In the genomic region with DNA sequence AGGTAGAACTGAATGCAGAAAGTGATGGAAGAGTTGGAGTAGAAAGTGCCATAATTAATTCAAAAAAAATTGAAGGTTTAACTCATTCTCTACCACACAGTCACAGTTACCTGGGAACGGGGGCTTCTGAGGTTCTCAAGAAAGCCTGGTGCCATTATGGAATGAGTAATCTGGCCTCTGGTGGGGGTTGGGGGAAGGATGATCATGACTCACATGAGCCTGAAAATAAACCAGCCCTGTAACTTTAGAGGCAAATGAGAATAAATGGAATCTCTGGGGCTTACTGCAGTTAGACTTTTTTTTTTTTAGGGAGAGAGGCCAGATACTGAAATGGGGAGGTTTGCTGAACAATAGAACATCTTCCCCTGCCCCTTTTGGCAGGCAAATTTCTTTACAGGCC, we compare ENCODE assay signal across 14 cellular contexts. TPM values are rescaled to one million over a fixed set of nuclear protein-coding genes. Genes with fewer than 3 reads are reported as not detected.
DNase-seq lines count a peak whose midpoint lies in the region; ATAC-seq and TF ChIP-seq lines count a peak whose summit lies in the region.
"Had no signal": no experiment of that assay in that cellular context is flagged by ENCODE, and none has a peak within 500 bp of the region (broad histone marks: within the 10 kb centered on the region; RNA-seq: fewer than 3 reads in every experiment).

No MANE protein-coding gene starts in this region.

- H2BK12ac ChIP-seq in trophoblast cell (ENCODE audit: low read length) = no peak overlapping the region

- no peak overlapping the region for H4K12ac ChIP-seq in trophoblast cell (ENCODE audit: low read depth, low read length)

- H2BK5ac ChIP-seq in trophoblast cell (ENCODE audit: low read depth, low read length, poor library complexity) = no peak overlapping the region

- peaks cover 0 to 11% (median 0%) of the 10 kb centered on the region in 11 experiments; a peak in 1 of 22 replicates for H3K36me3 ChIP-seq in BLaER1 treated with 17β-estradiol and CSF1 and Interleukin-3, amounts not matched to agents 10 nM and 100 nM
- H3K36me3 ChIP-seq in Karpas-422 (ENCODE audit: insufficient read depth, low read length) = no peaks in the 10 kb centered on the region
- no peaks in the 10 kb centered on the region for H3K36me3 ChIP-seq in trophoblast cell (ENCODE audit: control insufficient read depth in 1 of 2, insufficient read depth in 2 of 2, low read length in 2 of 2)
- H3K36me3 ChIP-seq: colonic mucosa, spleen had no signal

- no peak overlapping the region for H2AK5ac ChIP-seq in trophoblast cell (ENCODE audit: low read length)

- no peaks in the 10 kb centered on the region for H3K9me2 ChIP-seq in Karpas-422 (replicated peaks; ENCODE audit: insufficient read depth, low read length)

- H3K79me2 ChIP-seq in Karpas-422 (ENCODE audit: low read length) (no peaks in the 10 kb centered on the region), trophoblast cell (ENCODE audit: control insufficient read depth, insufficient read depth, low read length, poor library complexity) (no peaks in the 10 kb centered on the region)

- peak overlapping the region in 4 of 11 experiments; percentile 10 to 51 (median 42); a peak in 6 of 22 replicates for H3K27ac ChIP-seq in BLaER1 treated with 17β-estradiol and CSF1 and Interleukin-3, amounts not matched to agents 10 nM and 100 nM
- H3K27ac ChIP-seq in Karpas-422 (ENCODE audit: low read length) = peak overlapping the region; percentile 52
- H3K27ac ChIP-seq in trophoblast cell (ENCODE audit: low read depth, low read length) = no peak overlapping the region
- H3K27ac ChIP-seq: colonic mucosa, spleen had no signal

- no peaks in the 10 kb centered on the region for H4K20me1 ChIP-seq in BLaER1 treated with 17β-estradiol and CSF1 and Interleukin-3, amounts not matched to agents 10 nM and 100 nM
- H4K20me1 ChIP-seq in Karpas-422 (ENCODE audit: insufficient read depth, low read depth, low read length) = no peaks in the 10 kb centered on the region

- no peak overlapping the region for H3K23ac ChIP-seq in trophoblast cell (ENCODE audit: low read length)

- no peak overlapping the region for H3K9ac ChIP-seq in BLaER1 treated with 17β-estradiol and CSF1 and Interleukin-3, amounts not matched to agents 10 nM and 100 nM
- H3K9ac ChIP-seq in Karpas-422 (ENCODE audit: low read length) (no peak overlapping the region), trophoblast cell (ENCODE audit: low read length) (no peak overlapping the region)

- no peak overlapping the region for H3K4ac ChIP-seq in trophoblast cell (ENCODE audit: low read depth, low read length)

- peaks cover 1% of the 10 kb centered on the region for H3K79me1 ChIP-seq in trophoblast cell (ENCODE audit: low read length)

- WGBS in trophoblast cell (ENCODE audit: extremely low coverage, insufficient coverage, insufficient read length) = no CpG with 5 or more reads among the region's 1 CpG

- H2AFZ ChIP-seq in Karpas-422 (ENCODE audit: low read length) (no peak overlapping the region), trophoblast cell (ENCODE audit: insufficient read depth, low read length, poor library complexity) (no peak overlapping the region)

- TF ChIP-seq CTCF in choroid plexus epithelial cell (conservative IDR thresholded peaks at IDR 0.05; ENCODE audit: low read depth, low read length) = no peak

- no peak overlapping the region for H3K4me3 ChIP-seq in BLaER1 treated with 17β-estradiol and CSF1 and Interleukin-3, amounts not matched to agents 10 nM and 100 nM
- H3K4me3 ChIP-seq in Karpas-422 (ENCODE audit: low read length) (peak overlapping the region; percentile 27; the same call in 1 of the 2 replicates), choroid plexus epithelial cell (ENCODE audit: low read depth, low read length) (no peak overlapping the region), trophoblast cell (ENCODE audit: low read depth, low read length) (no peak overlapping the region)
- H3K4me3 ChIP-seq: colonic mucosa, spleen had no signal

- H3K18ac ChIP-seq in trophoblast cell (ENCODE audit: low read length) = no peak overlapping the region

- peak overlapping the region; percentile 13 to 74 (median 48); a peak in 19 of 22 replicates for H3K4me2 ChIP-seq in BLaER1 treated with 17β-estradiol and CSF1 and Interleukin-3, amounts not matched to agents 10 nM and 100 nM
- peak overlapping the region; percentile 53 for H3K4me2 ChIP-seq in Karpas-422 (ENCODE audit: low read depth, low read length, poor library complexity, severe bottlenecking)
- H3K4me2 ChIP-seq in trophoblast cell (ENCODE audit: low read length) = no peak overlapping the region

- peaks cover 0 to 20% (median 4%) of the 10 kb centered on the region in 11 experiments; a peak in 8 of 22 replicates for H3K9me3 ChIP-seq in BLaER1 treated with 17β-estradiol and CSF1 and Interleukin-3, amounts not matched to agents 10 nM and 100 nM (replicated peaks in 1 of 11)
- no peaks in the 10 kb centered on the region for H3K9me3 ChIP-seq in Karpas-422 (ENCODE audit: low read length)
- H3K9me3 ChIP-seq in trophoblast cell (ENCODE audit: insufficient read depth, low read depth, low read length) = peaks cover 2% of the 10 kb centered on the region
- H3K9me3 ChIP-seq: colonic mucosa, spleen had no signal

- peak overlapping the region; percentile 50 for H4K91ac ChIP-seq in trophoblast cell (ENCODE audit: low read depth, low read length)

- no peaks in the 10 kb centered on the region for H3K27me3 ChIP-seq in BLaER1 treated with 17β-estradiol and CSF1 and Interleukin-3, amounts not matched to agents 10 nM and 100 nM
- H3K27me3 ChIP-seq in Karpas-422 (ENCODE audit: low read length) (no peaks in the 10 kb centered on the region), trophoblast cell (ENCODE audit: insufficient read depth, low read length) (no peaks in the 10 kb centered on the region)
- H3K27me3 ChIP-seq: colonic mucosa, spleen had no signal

- DNase-seq in Karpas-422 (peak; percentile 81), choroid plexus epithelial cell (ENCODE audit: low read depth) (peak; percentile 85), trophoblast cell (no peak)
- DNase-seq: activated CD8-positive, alpha-beta memory T cell treated with anti-CD3 and anti-CD28 coated beads, Interleukin-2, amount 10 ng/mL, durations not matched to agents 7 days and 5 days; colonic mucosa; NCI-H2081; SIG-M5; spleen; substantia nigra had no signal

- H4K8ac ChIP-seq in trophoblast cell (ENCODE audit: low read depth, low read length) = no peak overlapping the region

- ATAC-seq in HG03159 (IDR thresholded peaks at IDR 0.05; ENCODE audit: unreplicated experiment) = no peak
- ATAC-seq in GM19035 (IDR thresholded peaks at IDR 0.05; ENCODE audit: unreplicated experiment) = no peak
- ATAC-seq in esophagus mucosa = no peak
- no peak for ATAC-seq in HG03139 (IDR thresholded peaks at IDR 0.05; ENCODE audit: unreplicated experiment)
- ATAC-seq: activated CD8-positive, alpha-beta memory T cell treated with anti-CD3 and anti-CD28 coated beads, Interleukin-2, amount 10 ng/mL, durations not matched to agents 7 days and 5 days had no signal

- peaks cover 34 to 67% (median 58%) of the 10 kb centered on the region in 10 experiments for H3K4me1 ChIP-seq in BLaER1 treated with 17β-estradiol and CSF1 and Interleukin-3, amounts not matched to agents 10 nM and 100 nM
- H3K4me1 ChIP-seq in Karpas-422 (ENCODE audit: low read length) (peaks cover 40% of the 10 kb centered on the region), trophoblast cell (ENCODE audit: control insufficient read depth in 1 of 2, insufficient read depth in 2 of 2, low read length in 2 of 2) (peaks cover 2 to 9% of the 10 kb centered on the region in 2 experiments)
- H3K4me1 ChIP-seq: colonic mucosa, spleen had no signal

- no peak overlapping the region for H3K14ac ChIP-seq in trophoblast cell (ENCODE audit: low read length)

- H2BK120ac ChIP-seq in trophoblast cell (ENCODE audit: insufficient read depth, low read length, poor library complexity) = no peak overlapping the region

RNA-seq across cellular contexts. Expression of a gene that starts 55.3 kb away (rescaled TPM):
- total RNA-seq in Karpas-422 (2014; rRNA removed; shearing (Covaris generic); ENCODE audit: low replicate concordance) = not detected in 2 replicates
- polyA plus RNA-seq in trophoblast cell (2013) = 10.5 and 11.1 TPM in 2 replicates
- 3.4 TPM for total RNA-seq in esophagus mucosa
- total RNA-seq: activated CD8-positive, alpha-beta memory T cell treated with anti-CD3 and anti-CD28 coated beads, Interleukin-2, amount 10 ng/mL, durations not matched to agents 7 days and 5 days had no signal

Comparison
In these comparisons a context has a peak if more than half of its experiments do, and no peak if none do; other contexts are left out.
1. DNase-seq: peak in Karpas-422 (single experiment) and choroid plexus epithelial cell (single experiment); none in trophoblast cell (0 of 2).